Comparison of ENCODE assay signal across 8 cellular contexts in genomic region chr17:59311051-59311468, GRCh38. TPM values are rescaled to one million over a fixed set of nuclear protein-coding genes. Genes with fewer than 3 reads are reported as not detected.
A peak's percentile ranks its signal among the peaks of the same experiment; 100 is the strongest.
DNase-seq lines count a peak whose midpoint lies in the region; ATAC-seq and TF ChIP-seq lines count a peak whose summit lies in the region.

No MANE protein-coding gene starts in this region.

- H3K27me3 Mint-ChIP-seq in activated naive CD8-positive, alpha-beta T cell treated with anti-CD3 and anti-CD28 coated beads, Interleukin-2, amount 10 ng/mL, durations not matched to agents 7 days and 5 days = peaks cover 3% of the 10 kb centered on the region

- H3K9me3 ChIP-seq in cardiac muscle cell (ENCODE audit: low read depth) = no peaks in the 10 kb centered on the region

- no peaks in the 10 kb centered on the region for H3K36me3 Mint-ChIP-seq in activated naive CD8-positive, alpha-beta T cell treated with anti-CD3 and anti-CD28 coated beads, Interleukin-2, amount 10 ng/mL, durations not matched to agents 7 days and 5 days

- no peaks in the 10 kb centered on the region for H3K36me3 ChIP-seq in cardiac muscle cell

- H3K4me3 ChIP-seq in AG10803 (ENCODE audit: low read length) = no peak overlapping the region
- H3K4me3 ChIP-seq in cardiac muscle cell = no peak overlapping the region

- DNase-seq in AG10803 (ENCODE audit: low read depth) = peak; percentile 59
- peak; percentile 77 for DNase-seq in LoVo (ENCODE audit: low spot score)
- DNase-seq in OCI-M2 (lab: John Stamatoyannopoulos, UW; ENCODE audit: unreplicated experiment) = peak; percentile 46
- DNase-seq in activated naive CD8-positive, alpha-beta T cell treated with anti-CD3 and anti-CD28 coated beads, Interleukin-2, amount 10 ng/mL, durations not matched to agents 7 days and 5 days = no peak
- DNase-seq in cardiac muscle cell (ENCODE audit: low read depth in 1 of 2, low spot score in 1 of 2) = peak; percentile 67 to 77
- DNase-seq in pons (ENCODE audit: low spot score) = peak; percentile 92
- DNase-seq in activated CD4-positive, CD25-positive, alpha-beta regulatory T cell (lab: John Stamatoyannopoulos, UW) = no peak

- H3K9me3 Mint-ChIP-seq in activated naive CD8-positive, alpha-beta T cell treated with anti-CD3 and anti-CD28 coated beads, Interleukin-2, amount 10 ng/mL, durations not matched to agents 7 days and 5 days = no peaks in the 10 kb centered on the region

- TF ChIP-seq CTCF in AG10803 (conservative IDR thresholded peaks at IDR 0.05; ENCODE audit: low read length) (peak; percentile 84), cardiac muscle cell (IDR thresholded peaks at IDR 0.05; ENCODE audit: low read depth, low read length) (peak; percentile 70)

- H3K27ac ChIP-seq in cardiac muscle cell = no peak overlapping the region

- peak; percentile 58 for ATAC-seq in GM18867 (IDR thresholded peaks at IDR 0.05; ENCODE audit: unreplicated experiment)
- ATAC-seq in activated naive CD8-positive, alpha-beta T cell treated with anti-CD3 and anti-CD28 coated beads, Interleukin-2, amount 10 ng/mL, durations not matched to agents 7 days and 5 days (ENCODE audit: low read depth) = peak; percentile 96

- no peak overlapping the region for H3K27ac Mint-ChIP-seq in activated naive CD8-positive, alpha-beta T cell treated with anti-CD3 and anti-CD28 coated beads, Interleukin-2, amount 10 ng/mL, durations not matched to agents 7 days and 5 days

- H3K4me3 Mint-ChIP-seq in activated naive CD8-positive, alpha-beta T cell treated with anti-CD3 and anti-CD28 coated beads, Interleukin-2, amount 10 ng/mL, durations not matched to agents 7 days and 5 days = no peak overlapping the region

- POLR2A ChIA-PET in activated naive CD8-positive, alpha-beta T cell treated with anti-CD3 and anti-CD28 coated beads, Interleukin-2, amount 10 ng/mL, durations not matched to agents 7 days and 5 days (lab: Charles Lee) = interaction anchor here (1.2 to 1.5 kb wide), 2 partner anchors 105 to 130 kb away, joined by 4 to 8 read pairs; no protein-coding TSS in a partner anchor

- no peaks in the 10 kb centered on the region for H3K4me1 ChIP-seq in cardiac muscle cell (ENCODE audit: low read depth)

- H3K27me3 ChIP-seq in cardiac muscle cell = no peaks in the 10 kb centered on the region

- peaks cover 7% of the 10 kb centered on the region for H3K4me1 Mint-ChIP-seq in activated naive CD8-positive, alpha-beta T cell treated with anti-CD3 and anti-CD28 coated beads, Interleukin-2, amount 10 ng/mL, durations not matched to agents 7 days and 5 days

RNA-seq across cellular contexts. Expression of gene YPEL2, which starts 20.4 kb away (rescaled TPM):
- total RNA-seq in activated naive CD8-positive, alpha-beta T cell treated with anti-CD3 and anti-CD28 coated beads, Interleukin-2, amount 10 ng/mL, durations not matched to agents 7 days and 5 days = 10 to 100 TPM; 24.0 to 25.3 TPM
- total RNA-seq in cardiac muscle cell = 48.7 and 80.7 TPM in 2 replicates
- 79.3 and 95.5 TPM in 2 replicates for polyA plus RNA-seq in cardiac muscle cell

Comparison
In these comparisons a context has a peak if more than half of its experiments do, and no peak if none do; other contexts are left out.
1. DNase-seq: peak in AG10803 (single experiment), LoVo (single experiment), OCI-M2 (single experiment), cardiac muscle cell (2 of 2) and pons (single experiment); none in activated naive CD8-positive, alpha-beta T cell treated with anti-CD3 and anti-CD28 coated beads, Interleukin-2, amount 10 ng/mL, durations not matched to agents 7 days and 5 days (single experiment) and activated CD4-positive, CD25-positive, alpha-beta regulatory T cell (0 of 4).